12 cellular contexts compared by ENCODE assay signal in genomic region chr18:9808530-9809241, GRCh38.
DNase-seq lines count a peak whose midpoint lies in the region; FAIRE-seq and TF ChIP-seq lines count a peak whose summit lies in the region.
"Had no signal": no experiment of that assay in that cellular context is flagged by ENCODE, and none has a peak within 500 bp of the region (broad histone marks: within the 10 kb centered on the region; RNA-seq: fewer than 3 reads in every experiment).

No MANE protein-coding gene starts in this region.

- H3K36me3 ChIP-seq in SJSA1 (no peaks in the 10 kb centered on the region; the same call in 1 of the 2 replicates), neural progenitor cell (no peaks in the 10 kb centered on the region), uterus (no peaks in the 10 kb centered on the region)

- H3K27ac Mint-ChIP-seq in neural progenitor cell, result peak overlapping the region; percentile 38
- H3K27ac Mint-ChIP-seq: activated CD8-positive, alpha-beta memory T cell treated with anti-CD3 and anti-CD28 coated beads, Interleukin-2, amount 10 ng/mL, durations not matched to agents 7 days and 5 days had no signal

- TF ChIP-seq POLR2A in uterus (IDR thresholded peaks at IDR 0.05), result no peak

- H3K27ac ChIP-seq in SJSA1 (peak overlapping the region; percentile 43), neural progenitor cell (no peak overlapping the region), uterus (peak overlapping the region; percentile 27 to 39)
- H3K27ac ChIP-seq: parathyroid adenoma had no signal

- DNase-seq in SJSA1 (ENCODE audit: low read depth in 1 of 2, low spot score in 2 of 2) (peak; percentile 73 to 81), globus pallidus (ENCODE audit: low spot score) (peak; percentile 66), neural progenitor cell (ENCODE audit: low spot score) (peak; percentile 53), uterus (peak in 1 of 2 donors; percentile 37), ureter (ENCODE audit: low spot score) (no peak), D721Med (ENCODE audit: insufficient read length, low spot score) (no peak), NCI-H82 treated with DMSO at 0.1 percent for 48 hours (lab: John Stamatoyannopoulos, UW; ENCODE audit: unreplicated experiment) (no peak)
- DNase-seq: activated CD8-positive, alpha-beta memory T cell treated with anti-CD3 and anti-CD28 coated beads, Interleukin-2, amount 10 ng/mL, durations not matched to agents 7 days and 5 days; SHP77; stimulated activated naive CD4-positive, alpha-beta T cell treated with Interleukin-2 at 50 U/mL for 16 hours had no signal

- H3K4me1 ChIP-seq in SJSA1 (replicated peaks) (peaks cover 72% of the 10 kb centered on the region), neural progenitor cell (peaks cover 9% of the 10 kb centered on the region), uterus (peaks cover 8 to 13% of the 10 kb centered on the region in 2 donors)

- intact Hi-C loops in uterus (cut with DNase I; ENCODE audit: low total_unique reads), result no loop called here

- peaks cover 4% of the 10 kb centered on the region for H3K36me3 Mint-ChIP-seq in neural progenitor cell
- H3K36me3 Mint-ChIP-seq: activated CD8-positive, alpha-beta memory T cell treated with anti-CD3 and anti-CD28 coated beads, Interleukin-2, amount 10 ng/mL, durations not matched to agents 7 days and 5 days had no signal

- no peak overlapping the region for H3K4me2 ChIP-seq in neural progenitor cell

- H4K20me1 ChIP-seq in neural progenitor cell (ENCODE audit: low read depth), result no peaks in the 10 kb centered on the region

- no peaks in the 10 kb centered on the region for H3K27me3 ChIP-seq in SJSA1 (replicated peaks)
- H3K27me3 ChIP-seq in neural progenitor cell, result no peaks in the 10 kb centered on the region
- H3K27me3 ChIP-seq in uterus, result no peaks in the 10 kb centered on the region

- TF ChIP-seq CTCF in neural progenitor cell (IDR thresholded peaks at IDR 0.05) (no peak), uterus (IDR thresholded peaks at IDR 0.05) (no peak), D721Med (IDR thresholded peaks at IDR 0.05; ENCODE audit: insufficient read depth, missing control alignments) (no peak)

- no peaks in the 10 kb centered on the region for H3K9me3 ChIP-seq in SJSA1 (replicated peaks)
- no peaks in the 10 kb centered on the region for H3K9me3 ChIP-seq in neural progenitor cell (ENCODE audit: low read depth)
- H3K9me3 ChIP-seq in uterus, result no peaks in the 10 kb centered on the region

- peaks cover 42% of the 10 kb centered on the region for H3K4me1 Mint-ChIP-seq in neural progenitor cell
- H3K4me1 Mint-ChIP-seq: activated CD8-positive, alpha-beta memory T cell treated with anti-CD3 and anti-CD28 coated beads, Interleukin-2, amount 10 ng/mL, durations not matched to agents 7 days and 5 days had no signal

- FAIRE-seq in D721Med (lab: Jason Lieb, UNC), result no peak
- FAIRE-seq: endometrium had no signal

- H3K4me3 Mint-ChIP-seq in neural progenitor cell, result peak overlapping the region; percentile 38
- H3K4me3 Mint-ChIP-seq: activated CD8-positive, alpha-beta memory T cell treated with anti-CD3 and anti-CD28 coated beads, Interleukin-2, amount 10 ng/mL, durations not matched to agents 7 days and 5 days had no signal

- H3F3A ChIP-seq in neural progenitor cell (ENCODE audit: low read depth), result peaks cover 9% of the 10 kb centered on the region

- H3K79me2 ChIP-seq in neural progenitor cell (ENCODE audit: low read depth), result no peaks in the 10 kb centered on the region
- H3K79me2 ChIP-seq: parathyroid adenoma had no signal

- H3K27me3 Mint-ChIP-seq in neural progenitor cell (ENCODE audit: insufficient read depth, low read depth), result no peaks in the 10 kb centered on the region

- peaks cover 10% of the 10 kb centered on the region for H3K9me3 Mint-ChIP-seq in neural progenitor cell

- H2AFZ ChIP-seq in neural progenitor cell (replicated peaks), result no peak overlapping the region
- H2AFZ ChIP-seq: parathyroid adenoma had no signal

- H3K4me3 ChIP-seq in SJSA1 (no peak overlapping the region), neural progenitor cell (no peak overlapping the region), uterus (no peak overlapping the region)

- no peak overlapping the region for H3K9ac ChIP-seq in neural progenitor cell
- H3K9ac ChIP-seq: parathyroid adenoma had no signal

Comparison
In these comparisons a context has a peak if more than half of its experiments do, and no peak if none do; other contexts are left out.
1. DNase-seq: peak in SJSA1 (2 of 2), globus pallidus (single experiment) and neural progenitor cell (single experiment); none in ureter (single experiment), D721Med (single experiment) and NCI-H82 treated with DMSO at 0.1 percent for 48 hours (single experiment).